3 cellular contexts compared by ENCODE assay signal in genomic region chr10:101112799-101113594, GRCh38.
A peak's percentile ranks its signal among the peaks of the same experiment; 100 is the strongest.
TF ChIP-seq lines count a peak whose summit lies in the region.

No MANE protein-coding gene starts in this region.

TF ChIP-seq in SK-N-SH, 30 proteins besides CTCF, POLR2A, EP300 and RAD21:
- peak; percentile 47 for TF ChIP-seq GATA2 (CRISPR knock-in tag; IDR thresholded peaks at IDR 0.05)
- TF ChIP-seq CHD2 (IDR thresholded peaks at IDR 0.05; ENCODE audit: low read length, partially characterized antibody) = no peak
- TF ChIP-seq MXI1 (IDR thresholded peaks at IDR 0.05; ENCODE audit: low read depth, low read length) = peak; percentile 55; the same call in 1 of the 2 replicates
TF ChIP-seq in SK-N-SH: peak in this region for 2.

TF ChIP-seq in SK-N-SH treated with all-trans-retinoic acid at 6 μM for 48 hours, 23 proteins besides CTCF, POLR2A, EP300 and RAD21:
- no peak for TF ChIP-seq CSDC2 (CRISPR knock-in tag; IDR thresholded peaks at IDR 0.05)
- TF ChIP-seq BACH2 (CRISPR knock-in tag; IDR thresholded peaks at IDR 0.05; ENCODE audit: borderline replicate concordance) = no peak
- TF ChIP-seq ZNF565 (CRISPR knock-in tag; conservative IDR thresholded peaks at IDR 0.05; ENCODE audit: low read depth) = no peak
- TF ChIP-seq CSRNP3 (CRISPR knock-in tag; IDR thresholded peaks at IDR 0.05) = no peak
- TF ChIP-seq ISL1 (CRISPR knock-in tag; IDR thresholded peaks at IDR 0.05) = no peak
- no peak for TF ChIP-seq ZC3H10 (CRISPR knock-in tag; IDR thresholded peaks at IDR 0.05)
- no peak for TF ChIP-seq RARB (CRISPR knock-in tag; IDR thresholded peaks at IDR 0.05)
- TF ChIP-seq TSHZ2 (CRISPR knock-in tag; IDR thresholded peaks at IDR 0.05) = no peak
- no peak for TF ChIP-seq GLIS3 (CRISPR knock-in tag; IDR thresholded peaks at IDR 0.05)
- no peak for TF ChIP-seq SNAI2 (CRISPR knock-in tag; IDR thresholded peaks at IDR 0.05)
- no peak for TF ChIP-seq PATZ1 (CRISPR knock-in tag; IDR thresholded peaks at IDR 0.05; ENCODE audit: borderline replicate concordance)
- TF ChIP-seq ZFP3 (CRISPR knock-in tag; IDR thresholded peaks at IDR 0.05) = no peak
- no peak for TF ChIP-seq TOX (CRISPR knock-in tag; IDR thresholded peaks at IDR 0.05; ENCODE audit: borderline replicate concordance)
- TF ChIP-seq, protein P1, sequence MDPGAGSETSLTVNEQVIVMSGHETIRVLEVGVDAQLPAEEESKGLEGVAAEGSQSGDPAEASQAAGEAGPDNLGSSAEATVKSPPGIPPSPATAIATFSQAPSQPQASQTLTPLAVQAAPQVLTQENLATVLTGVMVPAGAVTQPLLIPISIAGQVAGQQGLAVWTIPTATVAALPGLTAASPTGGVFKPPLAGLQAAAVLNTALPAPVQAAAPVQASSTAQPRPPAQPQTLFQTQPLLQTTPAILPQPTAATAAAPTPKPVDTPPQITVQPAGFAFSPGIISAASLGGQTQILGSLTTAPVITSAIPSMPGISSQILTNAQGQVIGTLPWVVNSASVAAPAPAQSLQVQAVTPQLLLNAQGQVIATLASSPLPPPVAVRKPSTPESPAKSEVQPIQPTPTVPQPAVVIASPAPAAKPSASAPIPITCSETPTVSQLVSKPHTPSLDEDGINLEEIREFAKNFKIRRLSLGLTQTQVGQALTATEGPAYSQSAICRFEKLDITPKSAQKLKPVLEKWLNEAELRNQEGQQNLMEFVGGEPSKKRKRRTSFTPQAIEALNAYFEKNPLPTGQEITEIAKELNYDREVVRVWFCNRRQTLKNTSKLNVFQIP (CRISPR knock-in tag; IDR thresholded peaks at IDR 0.05; ENCODE audit: borderline replicate concordance, low read depth) = no peak

TF ChIP-seq in H1, 55 proteins besides CTCF, POLR2A, EP300 and RAD21:
- no peak for TF ChIP-seq RBBP5 (IDR thresholded peaks at IDR 0.05; ENCODE audit: borderline replicate concordance, low read depth, low read length)
- TF ChIP-seq, protein P2, sequence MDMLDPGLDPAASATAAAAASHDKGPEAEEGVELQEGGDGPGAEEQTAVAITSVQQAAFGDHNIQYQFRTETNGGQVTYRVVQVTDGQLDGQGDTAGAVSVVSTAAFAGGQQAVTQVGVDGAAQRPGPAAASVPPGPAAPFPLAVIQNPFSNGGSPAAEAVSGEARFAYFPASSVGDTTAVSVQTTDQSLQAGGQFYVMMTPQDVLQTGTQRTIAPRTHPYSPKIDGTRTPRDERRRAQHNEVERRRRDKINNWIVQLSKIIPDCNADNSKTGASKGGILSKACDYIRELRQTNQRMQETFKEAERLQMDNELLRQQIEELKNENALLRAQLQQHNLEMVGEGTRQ (IDR thresholded peaks at IDR 0.05; ENCODE audit: low read length) = no peak
- TF ChIP-seq EZH2 (IDR thresholded peaks at IDR 0.05; ENCODE audit: low read depth, low read length, severe bottlenecking) = peak; percentile 1
